Comparison of ENCODE assay signal across 12 cellular contexts in genomic region chr18:35490894-35491688, GRCh38. TPM values are rescaled to one million over a fixed set of nuclear protein-coding genes. Genes with fewer than 3 reads are reported as not detected.
DNase-seq lines count a peak whose midpoint lies in the region; ATAC-seq and TF ChIP-seq lines count a peak whose summit lies in the region.
"Had no signal": no experiment of that assay in that cellular context is flagged by ENCODE, and none has a peak within 500 bp of the region (broad histone marks: within the 10 kb centered on the region; RNA-seq: fewer than 3 reads in every experiment).

No MANE protein-coding gene starts in this region.

- no peaks in the 10 kb centered on the region for H3K36me3 ChIP-seq in A673 (ENCODE audit: insufficient read depth, low read length, poor library complexity, severe bottlenecking)
- no peaks in the 10 kb centered on the region for H3K36me3 ChIP-seq in HEK293 (ENCODE audit: control insufficient read depth in 2 of 2, insufficient read depth in 1 of 2, low read length in 2 of 2)
- no peaks in the 10 kb centered on the region for H3K36me3 ChIP-seq in mesodermal cell (ENCODE audit: control insufficient read depth, insufficient read depth, low read length)
- no peaks in the 10 kb centered on the region for H3K36me3 ChIP-seq in MM.1S (replicated peaks; ENCODE audit: insufficient read depth, low read length)
- H3K36me3 ChIP-seq: lower lobe of right lung had no signal

- no peaks in the 10 kb centered on the region for H4K20me1 ChIP-seq in MM.1S (ENCODE audit: insufficient read depth, low read length)

- peak overlapping the region; percentile 87 for H3K27ac Mint-ChIP-seq in chondrocyte (ENCODE audit: unreplicated experiment)
- H3K27ac Mint-ChIP-seq: T-helper 1 cell treated with Interleukin-12 subunit alpha and Interleukin-12 subunit beta and Interleukin-4 antibody, amounts not matched to agents 30 μg/mL and 1 μg/mL, for 36 hours had no signal

- no peak overlapping the region for H2AFZ ChIP-seq in MM.1S (ENCODE audit: low read length)

- no peak overlapping the region for H3K4me3 ChIP-seq in A673 (ENCODE audit: low read depth, low read length, poor library complexity, severe bottlenecking)
- H3K4me3 ChIP-seq in HEK293 (ENCODE audit: low read depth, low read length), result no peak overlapping the region
- no peak overlapping the region for H3K4me3 ChIP-seq in mesodermal cell (ENCODE audit: extremely low read depth, insufficient read depth, low read length, poor library complexity, severe bottlenecking)
- no peak overlapping the region for H3K4me3 ChIP-seq in MM.1S (ENCODE audit: low read length)
- H3K4me3 ChIP-seq: lower lobe of right lung had no signal

- WGBS in mesodermal cell (ENCODE audit: insufficient coverage in 2 of 2), 2 experiments, result 44 to 62% methylated on average over 6 to 8 of the region's 10 CpGs

- no peaks in the 10 kb centered on the region for H3K27me3 Mint-ChIP-seq in chondrocyte (ENCODE audit: low read depth)

- no peaks in the 10 kb centered on the region for H3K79me2 ChIP-seq in MM.1S (ENCODE audit: low read length)

- peaks cover 2% of the 10 kb centered on the region for H3K36me3 Mint-ChIP-seq in chondrocyte (ENCODE audit: low read depth)

- intact Hi-C loops in A673 (cut with micrococcal nuclease; ENCODE audit: unreplicated experiment), result no loop called here

- H3F3A ChIP-seq in MM.1S (ENCODE audit: insufficient read depth, low read length), result no peaks in the 10 kb centered on the region

- no peak overlapping the region for H3K4me2 ChIP-seq in MM.1S (ENCODE audit: low read depth, low read length)

- ATAC-seq in HG03095 (IDR thresholded peaks at IDR 0.05; ENCODE audit: unreplicated experiment), result no peak

- DNase-seq in A673 (ENCODE audit: low spot score), result peak; percentile 85
- no peak for DNase-seq in chondrocyte (ENCODE audit: low spot score)
- DNase-seq in MM.1S, result no peak
- DNase-seq in middle frontal gyrus (ENCODE audit: extremely low spot score, low spot score), result no peak
- no peak for DNase-seq in NCI-H446 treated with DMSO at 0.1 percent for 48 hours (lab: John Stamatoyannopoulos, UW)
- DNase-seq: activated T-cell treated with anti-CD3 and anti-CD28 coated beads for 4 hours, lower lobe of right lung, nucleus accumbens had no signal

- H3K27ac ChIP-seq in A673 (ENCODE audit: low read depth, low read length, poor library complexity, severe bottlenecking) (peak overlapping the region; percentile 63), HEK293 (ENCODE audit: extremely low read depth, low read depth, low read length) (no peak overlapping the region), mesodermal cell (ENCODE audit: low read depth, low read length, severe bottlenecking) (peak overlapping the region; percentile 47), MM.1S (ENCODE audit: low read length) (no peak overlapping the region)
- H3K27ac ChIP-seq: lower lobe of right lung had no signal

- CTCF ChIA-PET in A673 (lab: Charles Lee) (no interaction called here), HEK293 (lab: Yijun Ruan, JAX) (interaction anchor here (0.6 to 1.3 kb wide), 2 partner anchors 8 to 1343 kb away, joined by 3 to 5 read pairs; no protein-coding TSS in a partner anchor)

- no peaks in the 10 kb centered on the region for H3K9me2 ChIP-seq in MM.1S (replicated peaks; ENCODE audit: insufficient read depth, low read length)

- H3K9me3 Mint-ChIP-seq in chondrocyte (ENCODE audit: low read depth), result no peaks in the 10 kb centered on the region
- H3K9me3 Mint-ChIP-seq: T-helper 1 cell treated with Interleukin-12 subunit alpha and Interleukin-12 subunit beta and Interleukin-4 antibody, amounts not matched to agents 30 μg/mL and 1 μg/mL, for 36 hours had no signal

- H3K4me3 Mint-ChIP-seq in chondrocyte (ENCODE audit: unreplicated experiment), result no peak overlapping the region
- H3K4me3 Mint-ChIP-seq: T-helper 1 cell treated with Interleukin-12 subunit alpha and Interleukin-12 subunit beta and Interleukin-4 antibody, amounts not matched to agents 30 μg/mL and 1 μg/mL, for 36 hours had no signal

- POLR2A ChIA-PET in A673 (lab: Charles Lee; ENCODE audit: low non-redundant PET), result no interaction called here
- POLR2A ChIA-PET in HEK293 (lab: Yijun Ruan, JAX), result no interaction called here

- no TSS peak for BruUV-seq in A673 (replicated peaks; lab: Mats Ljungman, UMichigan)

- no peaks in the 10 kb centered on the region for H3K9me3 ChIP-seq in A673 (ENCODE audit: low read depth, low read length, poor library complexity, severe bottlenecking)
- no peaks in the 10 kb centered on the region for H3K9me3 ChIP-seq in HEK293 (ENCODE audit: control insufficient read depth, insufficient read depth, low read depth, low read length)
- no peaks in the 10 kb centered on the region for H3K9me3 ChIP-seq in mesodermal cell (ENCODE audit: control insufficient read depth, low read length)
- H3K9me3 ChIP-seq in MM.1S (replicated peaks; ENCODE audit: insufficient read depth, low read length), result no peaks in the 10 kb centered on the region
- H3K9me3 ChIP-seq: lower lobe of right lung had no signal

- peaks cover 62% of the 10 kb centered on the region for H3K4me1 Mint-ChIP-seq in chondrocyte (ENCODE audit: low read depth)

- no peaks in the 10 kb centered on the region for H3K27me3 ChIP-seq in A673 (replicated peaks; ENCODE audit: insufficient read depth, low read depth, low read length, poor library complexity)
- H3K27me3 ChIP-seq in MM.1S (replicated peaks; ENCODE audit: insufficient read depth, low read length), result no peaks in the 10 kb centered on the region

- no peak overlapping the region for H3K9ac ChIP-seq in MM.1S (ENCODE audit: low read length)

- no peak for TF ChIP-seq CTCF in A673 (conservative IDR thresholded peaks at IDR 0.05; ENCODE audit: low read depth, low read length)
- no peak for TF ChIP-seq CTCF in HEK293 (tag by site-specific recombination; IDR thresholded peaks at IDR 0.05)
- TF ChIP-seq CTCF in chondrocyte (IDR thresholded peaks at IDR 0.05), result no peak
- no peak for TF ChIP-seq CTCF in MM.1S (IDR thresholded peaks at IDR 0.05; ENCODE audit: low read length)

- H3K4me1 ChIP-seq in A673 (ENCODE audit: insufficient read depth, low read length, poor library complexity, severe bottlenecking) (peaks cover 15% of the 10 kb centered on the region), HEK293 (ENCODE audit: control insufficient read depth, insufficient read depth, low read length) (no peaks in the 10 kb centered on the region), mesodermal cell (ENCODE audit: control insufficient read depth, insufficient read depth, low read length, poor library complexity, severe bottlenecking) (peaks cover 22% of the 10 kb centered on the region), MM.1S (ENCODE audit: low read length) (no peaks in the 10 kb centered on the region)

TF ChIP-seq in HEK293, 187 proteins besides CTCF, POLR2A, EP300 and RAD21 (continues in another document):
- TF ChIP-seq ZNF211 (tag by site-specific recombination; IDR thresholded peaks at IDR 0.05; ENCODE audit: low read depth) (no peak), ZNF366 (tag by site-specific recombination; conservative IDR thresholded peaks at IDR 0.05) (no peak), ZNF239 (tag by site-specific recombination; IDR thresholded peaks at IDR 0.05) (no peak), OVOL3 (tag by site-specific recombination; IDR thresholded peaks at IDR 0.05) (no peak), ZNF704 (tag by site-specific recombination; IDR thresholded peaks at IDR 0.05) (no peak), GFI1B (tag by site-specific recombination; IDR thresholded peaks at IDR 0.05) (no peak), ZNF311 (tag by site-specific recombination; IDR thresholded peaks at IDR 0.05; ENCODE audit: borderline replicate concordance) (no peak), ZNF26 (tag by site-specific recombination; IDR thresholded peaks at IDR 0.05) (no peak), OSR2 (tag by site-specific recombination; IDR thresholded peaks at IDR 0.05) (no peak), ZNF335 (tag by site-specific recombination; conservative IDR thresholded peaks at IDR 0.05) (0 out of 2 replicates have a peak, but pooled peaks have one; percentile 9), ZNF585B (tag by site-specific recombination; IDR thresholded peaks at IDR 0.05) (no peak), ZBTB20 (tag by site-specific recombination; IDR thresholded peaks at IDR 0.05) (no peak)
- TF ChIP-seq, protein P1, sequence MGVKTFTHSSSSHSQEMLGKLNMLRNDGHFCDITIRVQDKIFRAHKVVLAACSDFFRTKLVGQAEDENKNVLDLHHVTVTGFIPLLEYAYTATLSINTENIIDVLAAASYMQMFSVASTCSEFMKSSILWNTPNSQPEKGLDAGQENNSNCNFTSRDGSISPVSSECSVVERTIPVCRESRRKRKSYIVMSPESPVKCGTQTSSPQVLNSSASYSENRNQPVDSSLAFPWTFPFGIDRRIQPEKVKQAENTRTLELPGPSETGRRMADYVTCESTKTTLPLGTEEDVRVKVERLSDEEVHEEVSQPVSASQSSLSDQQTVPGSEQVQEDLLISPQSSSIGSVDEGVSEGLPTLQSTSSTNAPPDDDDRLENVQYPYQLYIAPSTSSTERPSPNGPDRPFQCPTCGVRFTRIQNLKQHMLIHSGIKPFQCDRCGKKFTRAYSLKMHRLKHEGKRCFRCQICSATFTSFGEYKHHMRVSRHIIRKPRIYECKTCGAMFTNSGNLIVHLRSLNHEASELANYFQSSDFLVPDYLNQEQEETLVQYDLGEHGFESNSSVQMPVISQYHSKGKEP (tag by site-specific recombination; IDR thresholded peaks at IDR 0.05), result no peak

RNA-seq across cellular contexts. Expression of gene INO80C, which starts 6.7 kb away (rescaled TPM):
- total RNA-seq in A673 (2021) (31.3 and 36.6 TPM in 2 replicates), chondrocyte (22.7 to 25.4 TPM (median 23.7 TPM) in 3 replicates)
- 19.8 TPM for polyA plus RNA-seq in mesodermal cell (2013, experiment 1 of 2)
- polyA plus RNA-seq in mesodermal cell (2013, experiment 2 of 2), result 18.9 TPM

Comparison
In these comparisons a context has a peak if more than half of its experiments do, and no peak if none do; other contexts are left out.
1. H3K27ac ChIP-seq: peak in A673 (single experiment) and mesodermal cell (single experiment); none in HEK293 (single experiment) and MM.1S (single experiment).